In genomic region chr18:78912336-78912735, GRCh38 we compare ENCODE assay signal across 17 cellular contexts.
A peak's percentile ranks its signal among the peaks of the same experiment; 100 is the strongest.
DNase-seq lines count a peak whose midpoint lies in the region; ATAC-seq, FAIRE-seq and TF ChIP-seq lines count a peak whose summit lies in the region.
"Had no signal": no experiment of that assay in that cellular context is flagged by ENCODE, and none has a peak within 500 bp of the region (broad histone marks: within the 10 kb centered on the region; RNA-seq: fewer than 3 reads in every experiment).

No MANE protein-coding gene starts in this region.

- peaks cover 2% of the 10 kb centered on the region for H3K27me3 Mint-ChIP-seq in endodermal cell (ENCODE audit: insufficient read depth)
- H3K27me3 Mint-ChIP-seq in osteocyte (ENCODE audit: unreplicated experiment) = no peaks in the 10 kb centered on the region

- peaks cover 1% of the 10 kb centered on the region for H3K9me3 Mint-ChIP-seq in endodermal cell
- peaks cover 23% of the 10 kb centered on the region for H3K9me3 Mint-ChIP-seq in osteocyte (ENCODE audit: unreplicated experiment)

- no peak overlapping the region for H3K4me3 Mint-ChIP-seq in endodermal cell
- no peak overlapping the region for H3K4me3 Mint-ChIP-seq in osteocyte (ENCODE audit: unreplicated experiment)
- H3K4me3 Mint-ChIP-seq: CD8-positive, alpha-beta T cell; GM23338 had no signal

- H3K4me1 ChIP-seq in right atrium auricular region (no peaks in the 10 kb centered on the region), endodermal cell (ENCODE audit: control insufficient read depth, insufficient read depth, low read length) (no peaks in the 10 kb centered on the region), small intestine (ENCODE audit: control insufficient read depth in 2 of 2, insufficient read depth in 1 of 2, low read depth in 1 of 2, low read length in 1 of 2) (no peaks in the 10 kb centered on the region)

- H3K27ac Mint-ChIP-seq in endodermal cell (no peak overlapping the region), osteocyte (ENCODE audit: unreplicated experiment) (no peak overlapping the region)
- H3K27ac Mint-ChIP-seq: CD8-positive, alpha-beta T cell; GM23338 had no signal

- no peak for FAIRE-seq in small intestine (lab: Jason Lieb, UNC)
- FAIRE-seq: D721Med, GM12892, HepG2 had no signal

- CTCF ChIA-PET in RWPE1 (lab: Yijun Ruan, JAX) = no interaction called here

- H3K9me3 ChIP-seq in right atrium auricular region (no peaks in the 10 kb centered on the region), endodermal cell (ENCODE audit: control insufficient read depth, low read length) (no peaks in the 10 kb centered on the region), small intestine (ENCODE audit: control insufficient read depth, low read depth) (no peaks in the 10 kb centered on the region)

- H3K27ac ChIP-seq in right atrium auricular region (no peak overlapping the region), endodermal cell (ENCODE audit: low read depth, low read length) (no peak overlapping the region), small intestine (ENCODE audit: low read depth in 1 of 2, low read length in 1 of 2) (no peak overlapping the region), RWPE1 (no peak overlapping the region)
- H3K27ac ChIP-seq: C4-2B had no signal

- WGBS in endodermal cell (ENCODE audit: insufficient coverage in 1 of 2, insufficient read length in 1 of 2), 2 experiments = 93 to 94% methylated on average over 2 to 7 of the region's 7 CpGs
- 80 to 88% (median 83%) methylated on average over 7 of the region's 7 CpGs for WGBS in small intestine, 3 donors

- no peak overlapping the region for H3K4me3 ChIP-seq in right atrium auricular region
- no peak overlapping the region for H3K4me3 ChIP-seq in endodermal cell (ENCODE audit: low read length)
- H3K4me3 ChIP-seq in small intestine (ENCODE audit: low read depth in 1 of 2, low read length in 2 of 2) = no peak overlapping the region
- H3K4me3 ChIP-seq: GM23338 had no signal

- TF ChIP-seq CTCF in right atrium auricular region (IDR thresholded peaks at IDR 0.05) = no peak
- no peak for TF ChIP-seq CTCF in endodermal cell (conservative IDR thresholded peaks at IDR 0.05)
- TF ChIP-seq CTCF in osteocyte (IDR thresholded peaks at IDR 0.05) = no peak
- TF ChIP-seq CTCF in RWPE1 (conservative IDR thresholded peaks at IDR 0.05; ENCODE audit: low read depth) = no peak

- intact Hi-C loops in Right ventricle myocardium superior (cut with DNase I) = no loop called here

- H3K36me3 ChIP-seq in right atrium auricular region (no peaks in the 10 kb centered on the region), endodermal cell (ENCODE audit: control insufficient read depth, insufficient read depth, low read length) (no peaks in the 10 kb centered on the region), small intestine (ENCODE audit: control insufficient read depth in 2 of 2, insufficient read depth in 2 of 2, low read length in 2 of 2) (no peaks in the 10 kb centered on the region)

- no peak for ATAC-seq in Right ventricle myocardium superior (ENCODE audit: poor library complexity)
- ATAC-seq in HG02571 (IDR thresholded peaks at IDR 0.05; ENCODE audit: unreplicated experiment) = no peak
- ATAC-seq: CD8-positive, alpha-beta T cell; GM23338; HepG2 had no signal

- no peaks in the 10 kb centered on the region for H3K4me1 Mint-ChIP-seq in endodermal cell
- no peaks in the 10 kb centered on the region for H3K4me1 Mint-ChIP-seq in osteocyte (ENCODE audit: unreplicated experiment)
- H3K4me1 Mint-ChIP-seq: GM23338 had no signal

- H3K27me3 ChIP-seq in right atrium auricular region = no peaks in the 10 kb centered on the region
- H3K27me3 ChIP-seq in endodermal cell (ENCODE audit: control insufficient read depth, insufficient read depth, low read length, poor library complexity, severe bottlenecking) = no peaks in the 10 kb centered on the region
- no peaks in the 10 kb centered on the region for H3K27me3 ChIP-seq in small intestine (ENCODE audit: control insufficient read depth in 2 of 2, insufficient read depth in 2 of 2, low read length in 2 of 2)

- peak; percentile 21 for DNase-seq in right atrium auricular region (ENCODE audit: low spot score)
- no peak for DNase-seq in Right ventricle myocardium superior
- peak; percentile 14 for DNase-seq in endodermal cell
- peak; percentile 69 for DNase-seq in osteocyte (ENCODE audit: extremely low spot score, unreplicated experiment)
- DNase-seq in small intestine = no peak
- DNase-seq in RWPE1 (ENCODE audit: low spot score) = no peak
- DNase-seq: ACHN, COR-L47, DND-41, GDM1 had no signal

- H3K36me3 Mint-ChIP-seq in endodermal cell (ENCODE audit: low read depth) (no peaks in the 10 kb centered on the region), osteocyte (ENCODE audit: unreplicated experiment) (no peaks in the 10 kb centered on the region)
- H3K36me3 Mint-ChIP-seq: CD8-positive, alpha-beta T cell had no signal

- no peak overlapping the region for H3K9ac ChIP-seq in endodermal cell (ENCODE audit: extremely low read depth, low read length, poor library complexity, severe bottlenecking)

- POLR2A ChIA-PET in RWPE1 (lab: Yijun Ruan, JAX; ENCODE audit: low non-redundant PET) = no interaction called here

Comparison
In these comparisons a context has a peak if more than half of its experiments do, and no peak if none do; other contexts are left out.
1. DNase-seq: peak in right atrium auricular region (single experiment), endodermal cell (single experiment) and osteocyte (single experiment); none in Right ventricle myocardium superior (single experiment), small intestine (single experiment) and RWPE1 (single experiment).